Comparison of ENCODE assay signal across 24 cellular contexts in the genomic region with DNA sequence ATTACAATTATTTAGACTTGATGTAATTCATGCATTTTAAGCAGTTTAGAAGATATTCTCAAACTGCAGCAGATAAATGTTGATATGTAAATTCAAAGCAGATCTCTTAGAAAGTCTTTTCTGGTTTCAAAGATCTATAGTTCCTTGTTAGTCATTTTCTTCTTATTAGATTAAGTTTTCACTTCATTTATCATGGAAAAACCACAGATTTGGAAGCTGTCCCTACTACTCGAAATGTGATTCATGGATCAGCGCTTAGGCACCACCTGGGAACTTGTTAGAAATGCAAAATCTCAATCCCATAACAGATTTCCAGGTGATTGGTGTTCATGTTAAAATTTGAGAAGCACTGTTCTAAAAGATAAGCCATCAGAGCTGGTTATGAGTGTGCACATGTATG.
"Had no signal": no experiment of that assay in that cellular context is flagged by ENCODE, and none has a peak within 500 bp of the region (broad histone marks: within the 10 kb centered on the region; RNA-seq: fewer than 3 reads in every experiment).

No MANE protein-coding gene starts in this region.

- DNase-seq: effector CD8-positive, alpha-beta T cell; foreskin fibroblast; immature natural killer cell; kidney; left cardiac atrium; left ventricle myocardium inferior; lower lobe of right lung; occipital lobe; pancreas; right lobe of liver; stimulated activated CD4-positive, alpha-beta T cell treated with anti-CD3 and anti-CD28 coated beads, Interleukin-4, amount 100 ng/mL, for 1 hour; stimulated activated CD8-positive, alpha-beta memory T cell treated with anti-CD3 and anti-CD28 coated beads, Interleukin-4, amount 100 ng/mL, for 48 hours; tibial artery; upper lobe of left lung; uterus had no signal

- H3K9me3 ChIP-seq: gastroesophageal sphincter, lower lobe of right lung, pancreas, prostate gland, right lobe of liver, tibial artery, upper lobe of left lung, uterus had no signal

- FAIRE-seq: pancreas had no signal

- H3K27me3 ChIP-seq: gastroesophageal sphincter, neural progenitor cell, pancreas, right lobe of liver, tibial artery, upper lobe of left lung, uterus had no signal

- H3K4me1 Mint-ChIP-seq: immature natural killer cell; memory B cell; neural progenitor cell; stimulated activated effector memory CD8-positive, alpha-beta T cell treated with anti-CD3 and anti-CD28 coated beads, Interleukin-12 subunit alpha, Interleukin-12 subunit beta, amount 100 ng/mL, for 72 hours had no signal

- H3K4me3 ChIP-seq: coronary artery, gastroesophageal sphincter, left ventricle myocardium inferior, lower lobe of right lung, neural progenitor cell, pancreas, prostate gland, right lobe of liver, tibial artery, upper lobe of left lung, uterus had no signal

- H3K36me3 Mint-ChIP-seq: immature natural killer cell; memory B cell; mesothelial cell of epicardium; natural killer cell treated with Interleukin-12 subunit alpha and Interleukin-12 subunit beta and Interleukin-15 and Interleukin-18, amount 100 ng/mL, for 72 hours; neural progenitor cell; stimulated activated effector memory CD8-positive, alpha-beta T cell treated with anti-CD3 and anti-CD28 coated beads, Interleukin-12 subunit alpha, Interleukin-12 subunit beta, amount 100 ng/mL, for 72 hours had no signal

- H3K9me3 Mint-ChIP-seq: neural progenitor cell had no signal

- H3K27me3 Mint-ChIP-seq: memory B cell; natural killer cell treated with Interleukin-12 subunit alpha and Interleukin-12 subunit beta and Interleukin-15 and Interleukin-18, amount 100 ng/mL, for 72 hours; stimulated activated naive CD8-positive, alpha-beta T cell treated with anti-CD3 and anti-CD28 coated beads, Interleukin-15, Interleukin-2, amounts not matched to agents 100 ng/mL and 50 ng/mL, for 24 hours had no signal

- H3K36me3 ChIP-seq: gastroesophageal sphincter, left ventricle myocardium inferior, lower lobe of right lung, neural progenitor cell, pancreas, prostate gland, right lobe of liver, tibial artery, upper lobe of left lung, uterus had no signal

- H3K4me3 Mint-ChIP-seq: immature natural killer cell; memory B cell; mesothelial cell of epicardium; natural killer cell treated with Interleukin-12 subunit alpha and Interleukin-12 subunit beta and Interleukin-15 and Interleukin-18, amount 100 ng/mL, for 72 hours; neural progenitor cell; stimulated activated effector memory CD8-positive, alpha-beta T cell treated with anti-CD3 and anti-CD28 coated beads, Interleukin-12 subunit alpha, Interleukin-12 subunit beta, amount 100 ng/mL, for 72 hours; stimulated activated naive CD8-positive, alpha-beta T cell treated with anti-CD3 and anti-CD28 coated beads, Interleukin-15, Interleukin-2, amounts not matched to agents 100 ng/mL and 50 ng/mL, for 24 hours had no signal

- H2AFZ ChIP-seq: neural progenitor cell had no signal

- H3K9ac ChIP-seq: neural progenitor cell had no signal

- H3K4me1 ChIP-seq: gastroesophageal sphincter, left ventricle myocardium inferior, lower lobe of right lung, neural progenitor cell, pancreas, prostate gland, right lobe of liver, tibial artery, upper lobe of left lung, uterus had no signal

- H3K27ac ChIP-seq: coronary artery, gastroesophageal sphincter, left ventricle myocardium inferior, lower lobe of right lung, neural progenitor cell, pancreas, prostate gland, right lobe of liver, tibial artery, upper lobe of left lung, uterus had no signal

- H3K27ac Mint-ChIP-seq: immature natural killer cell; memory B cell; mesothelial cell of epicardium; natural killer cell treated with Interleukin-12 subunit alpha and Interleukin-12 subunit beta and Interleukin-15 and Interleukin-18, amount 100 ng/mL, for 72 hours; neural progenitor cell; stimulated activated effector memory CD8-positive, alpha-beta T cell treated with anti-CD3 and anti-CD28 coated beads, Interleukin-12 subunit alpha, Interleukin-12 subunit beta, amount 100 ng/mL, for 72 hours; stimulated activated naive CD8-positive, alpha-beta T cell treated with anti-CD3 and anti-CD28 coated beads, Interleukin-15, Interleukin-2, amounts not matched to agents 100 ng/mL and 50 ng/mL, for 24 hours had no signal

- H3K4me2 ChIP-seq: neural progenitor cell had no signal
